ENCODE assay signal across 14 cellular contexts in the genomic region with DNA sequence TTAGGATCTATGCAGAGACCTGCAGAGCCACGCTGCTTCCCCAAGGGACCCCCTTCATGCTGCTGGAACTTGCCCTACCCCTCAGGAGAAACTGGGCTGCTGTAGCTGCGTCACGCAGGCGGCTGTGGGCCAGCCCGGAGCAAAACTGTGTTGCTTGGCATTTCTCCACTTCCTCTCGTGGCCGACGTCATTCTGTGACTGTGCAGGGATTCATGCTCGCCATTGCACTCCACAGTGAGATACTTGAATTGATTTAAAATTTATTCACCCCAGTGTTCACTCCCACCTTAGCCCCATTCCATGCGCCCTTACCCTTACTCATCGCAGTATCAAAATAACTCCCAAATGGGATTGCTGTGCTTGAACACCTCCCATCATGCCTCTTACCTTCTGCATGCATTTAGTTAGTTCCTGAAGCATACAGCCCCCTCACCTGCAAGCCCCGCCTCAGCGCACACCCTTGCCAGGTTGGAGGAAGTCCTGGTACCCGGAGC. TPM values are rescaled to one million over a fixed set of nuclear protein-coding genes. Genes with fewer than 3 reads are reported as not detected.
DNase-seq lines count a peak whose midpoint lies in the region; ATAC-seq and TF ChIP-seq lines count a peak whose summit lies in the region.
"Had no signal": no experiment of that assay in that cellular context is flagged by ENCODE, and none has a peak within 500 bp of the region (broad histone marks: within the 10 kb centered on the region; RNA-seq: fewer than 3 reads in every experiment).

No MANE protein-coding gene starts in this region.

- no peak overlapping the region for H3K4me3 Mint-ChIP-seq in activated T-helper 2 cell treated with anti-CD3 and anti-CD28 coated beads, Interferon-gamma antibody, Interleukin-2, Interleukin-4, amounts not matched to agents 10 μg/mL and 5 μg/mL and 100 μg/mL, durations not matched to agents 14 hours and 24 hours and 36 hours (ENCODE audit: low read depth)
- H3K4me3 Mint-ChIP-seq: B cell had no signal

- H3K27ac Mint-ChIP-seq in activated T-helper 2 cell treated with anti-CD3 and anti-CD28 coated beads, Interferon-gamma antibody, Interleukin-2, Interleukin-4, amounts not matched to agents 10 μg/mL and 5 μg/mL and 100 μg/mL, durations not matched to agents 14 hours and 24 hours and 36 hours = peak overlapping the region; percentile 4
- H3K27ac Mint-ChIP-seq: B cell had no signal

- no peaks in the 10 kb centered on the region for H3K27me3 Mint-ChIP-seq in activated T-helper 2 cell treated with anti-CD3 and anti-CD28 coated beads, Interferon-gamma antibody, Interleukin-2, Interleukin-4, amounts not matched to agents 10 μg/mL and 5 μg/mL and 100 μg/mL, durations not matched to agents 14 hours and 24 hours and 36 hours (ENCODE audit: low read depth)
- H3K27me3 Mint-ChIP-seq: B cell had no signal

- ATAC-seq in GM18873 (IDR thresholded peaks at IDR 0.05; ENCODE audit: low FRiP score, unreplicated experiment) (no peak), GM21367 (IDR thresholded peaks at IDR 0.05; ENCODE audit: unreplicated experiment) (no peak)

- TF ChIP-seq CTCF in AG10803 (conservative IDR thresholded peaks at IDR 0.05; ENCODE audit: low read length) (no peak), fibroblast of the aortic adventitia (IDR thresholded peaks at IDR 0.05; ENCODE audit: insufficient read depth, low read length) (no peak)

- peak; percentile 24 for DNase-seq in AG10803 (ENCODE audit: low read depth)
- DNase-seq in activated T-helper 2 cell treated with anti-CD3 and anti-CD28 coated beads, Interferon-gamma antibody, Interleukin-2, Interleukin-4, amounts not matched to agents 10 μg/mL and 5 μg/mL and 100 μg/mL, durations not matched to agents 14 hours and 24 hours and 36 hours (ENCODE audit: low spot score) = no peak
- peak; percentile 96 for DNase-seq in fibroblast of the aortic adventitia (ENCODE audit: low read depth)
- DNase-seq in posterior vena cava (ENCODE audit: low spot score) = peak; percentile 93
- DNase-seq in NCI-H146 (lab: John Stamatoyannopoulos, UW) = no peak
- no peak for DNase-seq in ecto neural progenitor cell (ENCODE audit: low spot score)
- DNase-seq: foreskin melanocyte, GDM1, NCI-H526, SHP77 treated with DMSO at 0.1 percent for 48 hours, transverse colon had no signal

- H3K4me1 Mint-ChIP-seq in activated T-helper 2 cell treated with anti-CD3 and anti-CD28 coated beads, Interferon-gamma antibody, Interleukin-2, Interleukin-4, amounts not matched to agents 10 μg/mL and 5 μg/mL and 100 μg/mL, durations not matched to agents 14 hours and 24 hours and 36 hours (ENCODE audit: low read depth) = peaks cover 27% of the 10 kb centered on the region

- intact Hi-C loops in activated T-helper 2 cell treated with anti-CD3 and anti-CD28 coated beads, Interferon-gamma antibody, Interleukin-2, Interleukin-4, amounts not matched to agents 10 μg/mL and 5 μg/mL and 100 μg/mL, durations not matched to agents 14 hours and 24 hours and 36 hours (cut with micrococcal nuclease) = loop anchor here (10.0 kb wide), 2 partner anchors 453 to 667 kb away; partner anchors contain the start of gene HES1
- intact Hi-C loops in posterior vena cava (cut with DNase I) = loop anchor here in 1 of 2 donors (5.0 kb wide), 1 partner anchor 100 kb away; the partner anchor contains the start of gene ATP13A3

- H3K4me3 ChIP-seq in AG10803 (ENCODE audit: low read length) (no peak overlapping the region), fibroblast of the aortic adventitia (ENCODE audit: low read depth, low read length) (no peak overlapping the region)
- H3K4me3 ChIP-seq: transverse colon had no signal

- H3K36me3 Mint-ChIP-seq in activated T-helper 2 cell treated with anti-CD3 and anti-CD28 coated beads, Interferon-gamma antibody, Interleukin-2, Interleukin-4, amounts not matched to agents 10 μg/mL and 5 μg/mL and 100 μg/mL, durations not matched to agents 14 hours and 24 hours and 36 hours (ENCODE audit: low read depth) = peaks cover 24% of the 10 kb centered on the region

- H3K9me3 Mint-ChIP-seq in activated T-helper 2 cell treated with anti-CD3 and anti-CD28 coated beads, Interferon-gamma antibody, Interleukin-2, Interleukin-4, amounts not matched to agents 10 μg/mL and 5 μg/mL and 100 μg/mL, durations not matched to agents 14 hours and 24 hours and 36 hours = no peaks in the 10 kb centered on the region

RNA-seq across cellular contexts. Expression of gene TMEM44, which starts 45.7 kb away (rescaled TPM):
- total RNA-seq in activated T-helper 2 cell treated with anti-CD3 and anti-CD28 coated beads, Interferon-gamma antibody, Interleukin-2, Interleukin-4, amounts not matched to agents 10 μg/mL and 5 μg/mL and 100 μg/mL, durations not matched to agents 14 hours and 24 hours and 36 hours = 9.3 and 9.4 TPM in 2 replicates
- 12.8 and 16.7 TPM in 2 replicates for total RNA-seq in fibroblast of the aortic adventitia (ENCODE audit: low replicate concordance)
- 1 to 10 TPM; 9.2 to 9.4 TPM for total RNA-seq in posterior vena cava

Comparison
In these comparisons a context has a peak if more than half of its experiments do, and no peak if none do; other contexts are left out.
1. DNase-seq: peak in AG10803 (single experiment), fibroblast of the aortic adventitia (single experiment) and posterior vena cava (single experiment); none in activated T-helper 2 cell treated with anti-CD3 and anti-CD28 coated beads, Interferon-gamma antibody, Interleukin-2, Interleukin-4, amounts not matched to agents 10 μg/mL and 5 μg/mL and 100 μg/mL, durations not matched to agents 14 hours and 24 hours and 36 hours (single experiment), NCI-H146 (single experiment) and ecto neural progenitor cell (single experiment).